20 cellular contexts compared by ENCODE assay signal in the genomic region with DNA sequence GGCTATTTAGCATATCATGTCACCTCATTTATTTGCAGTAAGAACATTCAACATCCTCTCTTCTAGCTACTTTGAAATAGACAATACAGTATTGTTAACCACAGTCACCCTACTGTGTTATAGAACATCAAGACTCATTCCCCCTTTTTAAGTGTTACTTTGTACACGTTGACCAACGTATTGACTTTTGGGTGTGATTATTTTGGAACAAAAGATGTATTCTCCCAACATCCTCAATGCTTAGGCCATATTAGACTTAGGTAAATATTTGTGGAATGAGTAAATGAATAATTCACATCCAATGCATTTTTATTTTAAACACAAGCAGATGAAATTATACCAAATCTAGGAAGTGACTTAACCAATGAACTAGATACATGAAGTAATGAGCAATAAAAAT.
A peak's percentile ranks its signal among the peaks of the same experiment; 100 is the strongest.
DNase-seq lines count a peak whose midpoint lies in the region; ATAC-seq and TF ChIP-seq lines count a peak whose summit lies in the region.
"Had no signal": no experiment of that assay in that cellular context is flagged by ENCODE, and none has a peak within 500 bp of the region (broad histone marks: within the 10 kb centered on the region; RNA-seq: fewer than 3 reads in every experiment).

No MANE protein-coding gene starts in this region.

- H3K27me3 ChIP-seq in gastroesophageal sphincter (no peaks in the 10 kb centered on the region), psoas muscle (ENCODE audit: insufficient read depth in 3 of 3, low read length in 2 of 3) (no peaks in the 10 kb centered on the region), esophagus muscularis mucosa (no peaks in the 10 kb centered on the region)
- H3K27me3 ChIP-seq: SJSA1 had no signal

- DNase-seq in ELR (ENCODE audit: low read depth) = peak; percentile 27
- DNase-seq in NCI-H1417 treated with DMSO at 0.1 percent for 48 hours (lab: John Stamatoyannopoulos, UW) = peak; percentile 5
- peak; percentile 90 for DNase-seq in NCI-H748 (lab: John Stamatoyannopoulos, UW; ENCODE audit: unreplicated experiment)
- DNase-seq in mucosa of descending colon = no peak
- no peak for DNase-seq in psoas muscle
- DNase-seq in esophagus muscularis mucosa (ENCODE audit: extremely low spot score) = no peak
- DNase-seq: Caco-2; CD4-positive, CD25-positive, alpha-beta regulatory T cell; DMS153; GF-D8; GOT3; Karpas-422; NCI-H1436; NCI-H2029 treated with DMSO at 0.1 percent for 48 hours; NCI-H446; NCI-H526 had no signal

- H3K36me3 ChIP-seq in mucosa of descending colon (ENCODE audit: low read depth) = no peaks in the 10 kb centered on the region
- H3K36me3 ChIP-seq in gastroesophageal sphincter = peaks cover 0 to 7% of the 10 kb centered on the region in 2 donors
- H3K36me3 ChIP-seq in psoas muscle (ENCODE audit: insufficient read depth in 1 of 2, low read depth in 1 of 2) = no peaks in the 10 kb centered on the region
- H3K36me3 ChIP-seq in esophagus muscularis mucosa = no peaks in the 10 kb centered on the region
- H3K36me3 ChIP-seq: SJSA1 had no signal

- whole genome bisulfite sequencing in gastroesophageal sphincter (ENCODE audit: low coverage in 1 of 2), 2 donors = 74 to 81% methylated on average over 2 of the region's 2 CpGs
- WGBS in psoas muscle, 3 donors = 80 to 86% (median 84%) methylated on average over 2 of the region's 2 CpGs
- WGBS in esophagus muscularis mucosa = 89% methylated on average over 2 of the region's 2 CpGs

- TF ChIP-seq CTCF in mucosa of descending colon (IDR thresholded peaks at IDR 0.05) (no peak), gastroesophageal sphincter (IDR thresholded peaks at IDR 0.05) (no peak), psoas muscle (IDR thresholded peaks at IDR 0.05) (no peak), esophagus muscularis mucosa (IDR thresholded peaks at IDR 0.05) (no peak)

- intact Hi-C loops in mucosa of descending colon (cut with DNase I, micrococcal nuclease) (no loop called here), psoas muscle (cut with DNase I) (no loop called here), esophagus muscularis mucosa (cut with DNase I) (no loop called here)

- H3K27ac ChIP-seq in gastroesophageal sphincter = no peak overlapping the region
- no peak overlapping the region for H3K27ac ChIP-seq in psoas muscle
- no peak overlapping the region for H3K27ac ChIP-seq in esophagus muscularis mucosa (replicated peaks in 1 of 4)
- H3K27ac ChIP-seq: SJSA1 had no signal

- no peak for TF ChIP-seq POLR2A in gastroesophageal sphincter (IDR thresholded peaks at IDR 0.05)
- TF ChIP-seq POLR2A in esophagus muscularis mucosa (IDR thresholded peaks at IDR 0.05; ENCODE audit: low read depth) = no peak

- H3K9me3 ChIP-seq in mucosa of descending colon (no peaks in the 10 kb centered on the region), gastroesophageal sphincter (no peaks in the 10 kb centered on the region), psoas muscle (no peaks in the 10 kb centered on the region), esophagus muscularis mucosa (no peaks in the 10 kb centered on the region)
- H3K9me3 ChIP-seq: Caco-2, SJSA1 had no signal

- peak; percentile 60 for ATAC-seq in mucosa of descending colon
- no peak for ATAC-seq in gastroesophageal sphincter
- ATAC-seq in psoas muscle = no peak
- ATAC-seq: HCT116, Right ventricle myocardium inferior had no signal

- no peaks in the 10 kb centered on the region for H3K4me1 ChIP-seq in mucosa of descending colon (ENCODE audit: low read depth)
- H3K4me1 ChIP-seq in gastroesophageal sphincter = no peaks in the 10 kb centered on the region
- H3K4me1 ChIP-seq in psoas muscle = no peaks in the 10 kb centered on the region
- peaks cover 0 to 2% (median 0%) of the 10 kb centered on the region in 4 donors for H3K4me1 ChIP-seq in esophagus muscularis mucosa
- H3K4me1 ChIP-seq: Caco-2, SJSA1 had no signal

- H3K4me3 ChIP-seq in mucosa of descending colon = no peak overlapping the region
- no peak overlapping the region for H3K4me3 ChIP-seq in gastroesophageal sphincter
- no peak overlapping the region for H3K4me3 ChIP-seq in psoas muscle
- H3K4me3 ChIP-seq in esophagus muscularis mucosa = no peak overlapping the region
- H3K4me3 ChIP-seq: SJSA1 had no signal

- TF ChIP-seq EP300 in gastroesophageal sphincter (IDR thresholded peaks at IDR 0.05) (no peak), esophagus muscularis mucosa (IDR thresholded peaks at IDR 0.05) (no peak)

Comparison
In these comparisons a context has a peak if more than half of its experiments do, and no peak if none do; other contexts are left out.
1. DNase-seq: peak in ELR (single experiment), NCI-H1417 treated with DMSO at 0.1 percent for 48 hours (single experiment) and NCI-H748 (single experiment); none in mucosa of descending colon (0 of 3), psoas muscle (0 of 2) and esophagus muscularis mucosa (single experiment).